8 cellular contexts compared by ENCODE assay signal in genomic region chr6:166989427-166990034, GRCh38. TPM values are rescaled to one million over a fixed set of nuclear protein-coding genes. Genes with fewer than 3 reads are reported as not detected.
DNase-seq lines count a peak whose midpoint lies in the region; ATAC-seq and TF ChIP-seq lines count a peak whose summit lies in the region.

No MANE protein-coding gene starts in this region.

- peaks cover 24% of the 10 kb centered on the region for H3K4me1 Mint-ChIP-seq in activated CD4-positive, alpha-beta memory T cell treated with anti-CD3 and anti-CD28 coated beads for 36 hours (ENCODE audit: low read depth)

- no peaks in the 10 kb centered on the region for H3K4me1 ChIP-seq in psoas muscle

- no peaks in the 10 kb centered on the region for H3K9me3 ChIP-seq in psoas muscle

- H3K36me3 Mint-ChIP-seq in activated CD4-positive, alpha-beta memory T cell treated with anti-CD3 and anti-CD28 coated beads for 36 hours: no peaks in the 10 kb centered on the region

- no peak for ATAC-seq in psoas muscle

- intact Hi-C loops in activated CD4-positive, alpha-beta memory T cell treated with anti-CD3 and anti-CD28 coated beads for 36 hours (cut with micrococcal nuclease): loop anchor here (1.0 to 2.0 kb wide), 2 partner anchors 39 to 203 kb away; no protein-coding TSS in a partner anchor
- intact Hi-C loops in psoas muscle (cut with DNase I): loop anchor here (5.0 to 10.0 kb wide), 3 partner anchors 207 to 217 kb away; no protein-coding TSS in a partner anchor

- 57 to 73% (median 68%) methylated on average over 6 to 10 of the region's 10 CpGs for WGBS in psoas muscle, 3 donors

- no peak overlapping the region for H3K4me3 ChIP-seq in fibroblast of mammary gland (ENCODE audit: control insufficient read depth, low read depth, low read length)
- no peak overlapping the region for H3K4me3 ChIP-seq in psoas muscle

- POLR2A ChIA-PET in activated CD4-positive, alpha-beta memory T cell treated with anti-CD3 and anti-CD28 coated beads for 36 hours (lab: Charles Lee): interaction anchor here (1.1 to 2.0 kb wide), 2 partner anchors 34 to 36 kb away, joined by 4 to 6 read pairs; partner anchors contain the start of gene RNASET2

- H3K27me3 Mint-ChIP-seq in activated CD4-positive, alpha-beta memory T cell treated with anti-CD3 and anti-CD28 coated beads for 36 hours: no peaks in the 10 kb centered on the region

- peak; percentile 57 for DNase-seq in EH (ENCODE audit: low read depth)
- peak; percentile 44 for DNase-seq in GM20000 (ENCODE audit: low spot score)
- DNase-seq in LoVo (ENCODE audit: low spot score): peak; percentile 33
- peak; percentile 53 for DNase-seq in activated CD4-positive, alpha-beta memory T cell treated with anti-CD3 and anti-CD28 coated beads for 36 hours
- DNase-seq in fibroblast of mammary gland (ENCODE audit: low read depth): peak; percentile 59
- DNase-seq in psoas muscle: no peak
- no peak for DNase-seq in NCI-H524 treated with DMSO at 0.1 percent for 48 hours (lab: John Stamatoyannopoulos, UW)
- DNase-seq in epidermal melanocyte (ENCODE audit: insufficient read length, low spot score): no peak

- TF ChIP-seq CTCF in GM20000 (IDR thresholded peaks at IDR 0.05; ENCODE audit: extremely low read depth, missing control alignments) (peak; percentile 44), fibroblast of mammary gland (conservative IDR thresholded peaks at IDR 0.05; ENCODE audit: control insufficient read depth, insufficient read depth, low read depth, low read length) (peak; percentile 65), psoas muscle (IDR thresholded peaks at IDR 0.05) (peak; percentile 31)

- H3K27me3 ChIP-seq in psoas muscle (ENCODE audit: insufficient read depth in 3 of 3, low read length in 2 of 3): no peaks in the 10 kb centered on the region

- H3K27ac ChIP-seq in psoas muscle: no peak overlapping the region

- H3K27ac Mint-ChIP-seq in activated CD4-positive, alpha-beta memory T cell treated with anti-CD3 and anti-CD28 coated beads for 36 hours: no peak overlapping the region

- H3K9me3 Mint-ChIP-seq in activated CD4-positive, alpha-beta memory T cell treated with anti-CD3 and anti-CD28 coated beads for 36 hours: no peaks in the 10 kb centered on the region

- CTCF ChIA-PET in activated CD4-positive, alpha-beta memory T cell treated with anti-CD3 and anti-CD28 coated beads for 36 hours (lab: Charles Lee): interaction anchor here (0.6 to 5.1 kb wide), 38 partner anchors 9 to 219 kb away, joined by 3 to 58 read pairs (median 4); partner anchors contain the start of genes CCR6, CEP43 and RNASET2

- H3K4me3 Mint-ChIP-seq in activated CD4-positive, alpha-beta memory T cell treated with anti-CD3 and anti-CD28 coated beads for 36 hours: no peak overlapping the region

- H3K36me3 ChIP-seq in psoas muscle (ENCODE audit: insufficient read depth in 1 of 2, low read depth in 1 of 2): no peaks in the 10 kb centered on the region

RNA-seq across cellular contexts. Expression of gene CEP43, which starts 9.7 kb away (rescaled TPM):
- total RNA-seq in activated CD4-positive, alpha-beta memory T cell treated with anti-CD3 and anti-CD28 coated beads for 36 hours: 10 to 100 TPM; 19.5 to 21.3 TPM
- total RNA-seq in psoas muscle: 1 to 10 TPM; 3.0 to 7.9 (median 5.8) TPM
- 10 to 100 TPM in 1 of 3 donors, 1 to 10 TPM in 2; 3.7 to 18.8 (median 9.2) TPM for polyA plus RNA-seq in psoas muscle

RNA-seq across cellular contexts. Expression of gene RNASET2, which starts 33.2 kb away (rescaled TPM):
- 10 to 100 TPM; 62.5 to 66.1 TPM for total RNA-seq in activated CD4-positive, alpha-beta memory T cell treated with anti-CD3 and anti-CD28 coated beads for 36 hours
- total RNA-seq in psoas muscle: 10 to 100 TPM in 1 of 4 donors, 1 to 10 TPM in 3; 2.8 to 10.1 (median 6.5) TPM
- polyA plus RNA-seq in psoas muscle: 1 to 10 TPM; 3.6 to 3.9 (median 3.7) TPM

Comparison
In these comparisons a context has a peak if more than half of its experiments do, and no peak if none do; other contexts are left out.
1. DNase-seq: peak in EH (single experiment), GM20000 (single experiment), LoVo (single experiment), activated CD4-positive, alpha-beta memory T cell treated with anti-CD3 and anti-CD28 coated beads for 36 hours (single experiment) and fibroblast of mammary gland (single experiment); none in psoas muscle (0 of 2), NCI-H524 treated with DMSO at 0.1 percent for 48 hours (single experiment) and epidermal melanocyte (single experiment).
2. RNA of gene RNASET2, which starts 33.2 kb away (total RNA-seq): 62.5 to 66.1 TPM in activated CD4-positive, alpha-beta memory T cell treated with anti-CD3 and anti-CD28 coated beads for 36 hours; 2.8 to 10.1 TPM in psoas muscle; every median in the first group is over 4 times any median in the second.
3. Peak in every context shown above with its lines, with median percentiles within 50 percentile points of each other: CTCF ChIP-seq.